8 cellular contexts compared by ENCODE assay signal in genomic region chr11:115759622-115760527, GRCh38.
DNase-seq lines count a peak whose midpoint lies in the region; ATAC-seq and TF ChIP-seq lines count a peak whose summit lies in the region.

No MANE protein-coding gene starts in this region.

- peaks cover 0 to 4% (median 0%) of the 10 kb centered on the region in 5 donors for H3K36me3 Mint-ChIP-seq in naive thymus-derived CD4-positive, alpha-beta T cell

- H3K4me1 Mint-ChIP-seq in naive thymus-derived CD4-positive, alpha-beta T cell = peaks cover 0 to 4% (median 0%) of the 10 kb centered on the region in 7 donors

- H3K27ac ChIP-seq in esophagus muscularis mucosa (replicated peaks in 1 of 4) (peak overlapping the region; percentile 44 to 63 (median 48)), aorta (ENCODE audit: low read depth in 1 of 2, low read length in 2 of 2) (no peak overlapping the region), Karpas-422 (ENCODE audit: low read length) (no peak overlapping the region)
- no peak overlapping the region for H3K27ac ChIP-seq in naive thymus-derived CD4-positive, alpha-beta T cell (ENCODE audit: low read depth, low read length)

- ATAC-seq in Right ventricle myocardium inferior (peak; percentile 67), aorta (ENCODE audit: low FRiP score) (peak; percentile 24), GM18858 (IDR thresholded peaks at IDR 0.05; ENCODE audit: unreplicated experiment) (no peak)
- ATAC-seq in naive thymus-derived CD4-positive, alpha-beta T cell = peak; percentile 39

- TF ChIP-seq POLR2A in esophagus muscularis mucosa (IDR thresholded peaks at IDR 0.05; ENCODE audit: low read depth) = no peak

- DNase-seq in Right ventricle myocardium inferior (ENCODE audit: missing footprints) (peak; percentile 73), cardiac septum (ENCODE audit: low spot score) (no peak), esophagus muscularis mucosa (ENCODE audit: extremely low spot score) (no peak), aorta (peak; percentile 56 to 78), DMS114 treated with DMSO at 0.1 percent for 48 hours (lab: John Stamatoyannopoulos, UW; ENCODE audit: unreplicated experiment) (no peak), Karpas-422 (no peak)
- no peak for DNase-seq in naive thymus-derived CD4-positive, alpha-beta T cell

- POLR2A ChIA-PET in naive thymus-derived CD4-positive, alpha-beta T cell (lab: Charles Lee) = no interaction called here

- CTCF ChIA-PET in naive thymus-derived CD4-positive, alpha-beta T cell (lab: Charles Lee) = no interaction called here

- H3K4me3 ChIP-seq in esophagus muscularis mucosa (peak overlapping the region; percentile 72 to 84 (median 78)), aorta (ENCODE audit: low read length in 2 of 2) (peak overlapping the region; percentile 28 to 60), Karpas-422 (ENCODE audit: low read length) (no peak overlapping the region)
- H3K4me3 ChIP-seq in naive thymus-derived CD4-positive, alpha-beta T cell (ENCODE audit: low read length) = no peak overlapping the region

- H3K4me1 ChIP-seq in esophagus muscularis mucosa (peaks cover 7 to 24% (median 19%) of the 10 kb centered on the region in 4 donors), aorta (ENCODE audit: control insufficient read depth in 1 of 2, insufficient read depth in 2 of 2, low read length in 2 of 2) (no peaks in the 10 kb centered on the region), Karpas-422 (ENCODE audit: low read length) (no peaks in the 10 kb centered on the region)
- no peaks in the 10 kb centered on the region for H3K4me1 ChIP-seq in naive thymus-derived CD4-positive, alpha-beta T cell (ENCODE audit: control insufficient read depth in 2 of 2, insufficient read depth in 2 of 2, low read length in 2 of 2)

- H3K27me3 ChIP-seq in esophagus muscularis mucosa (no peaks in the 10 kb centered on the region), aorta (ENCODE audit: control insufficient read depth in 1 of 2, insufficient read depth in 2 of 2, low read length in 1 of 2) (no peaks in the 10 kb centered on the region), Karpas-422 (ENCODE audit: low read length) (no peaks in the 10 kb centered on the region)
- peaks cover 0 to 6% of the 10 kb centered on the region in 2 donors for H3K27me3 ChIP-seq in naive thymus-derived CD4-positive, alpha-beta T cell (ENCODE audit: control insufficient read depth in 2 of 2, insufficient read depth in 2 of 2, low read length in 2 of 2)

- H3K4me2 ChIP-seq in Karpas-422 (ENCODE audit: low read depth, low read length, poor library complexity, severe bottlenecking) = no peak overlapping the region

- no peak overlapping the region for H2AFZ ChIP-seq in Karpas-422 (ENCODE audit: low read length)

- H3K79me2 ChIP-seq in Karpas-422 (ENCODE audit: low read length) = no peaks in the 10 kb centered on the region

- H3K27me3 Mint-ChIP-seq in naive thymus-derived CD4-positive, alpha-beta T cell = peaks cover 24 to 48% (median 39%) of the 10 kb centered on the region in 5 donors

- H3K9me3 ChIP-seq in esophagus muscularis mucosa (no peaks in the 10 kb centered on the region), aorta (ENCODE audit: control insufficient read depth, low read length) (no peaks in the 10 kb centered on the region), Karpas-422 (ENCODE audit: low read length) (no peaks in the 10 kb centered on the region)
- no peaks in the 10 kb centered on the region for H3K9me3 ChIP-seq in naive thymus-derived CD4-positive, alpha-beta T cell (ENCODE audit: control insufficient read depth in 2 of 3, low read length in 3 of 3)

- H3K4me3 Mint-ChIP-seq in naive thymus-derived CD4-positive, alpha-beta T cell = peak overlapping the region in 1 of 10 donors; percentile 52

- 5% methylated on average over 29 of the region's 74 CpGs for WGBS in esophagus muscularis mucosa
- WGBS in aorta, 2 donors = 4% methylated on average over 61 to 74 of the region's 74 CpGs

- H3K36me3 ChIP-seq in esophagus muscularis mucosa (no peaks in the 10 kb centered on the region), aorta (ENCODE audit: control insufficient read depth in 1 of 2, insufficient read depth in 2 of 2, low read length in 1 of 2) (no peaks in the 10 kb centered on the region), Karpas-422 (ENCODE audit: insufficient read depth, low read length) (no peaks in the 10 kb centered on the region)
- no peaks in the 10 kb centered on the region for H3K36me3 ChIP-seq in naive thymus-derived CD4-positive, alpha-beta T cell (ENCODE audit: control insufficient read depth in 2 of 3, insufficient read depth in 3 of 3, low read length in 3 of 3)

- H3K27ac Mint-ChIP-seq in naive thymus-derived CD4-positive, alpha-beta T cell = no peak overlapping the region

- H3K9me2 ChIP-seq in Karpas-422 (replicated peaks; ENCODE audit: insufficient read depth, low read length) = no peaks in the 10 kb centered on the region

- TF ChIP-seq EP300 in esophagus muscularis mucosa (IDR thresholded peaks at IDR 0.05) = no peak

- intact Hi-C loops in Right ventricle myocardium inferior (cut with DNase I) (loop anchor here (10.0 kb wide), 1 partner anchor 255 kb away; the partner anchor contains the start of gene CADM1), cardiac septum (cut with DNase I) (no loop called here), esophagus muscularis mucosa (cut with DNase I) (no loop called here), aorta (cut with DNase I) (no loop called here)
- intact Hi-C loops in naive thymus-derived CD4-positive, alpha-beta T cell (cut with micrococcal nuclease) = no loop called here

- H3K9me3 Mint-ChIP-seq in naive thymus-derived CD4-positive, alpha-beta T cell = peaks cover 0 to 11% (median 2%) of the 10 kb centered on the region in 11 donors

- no peak for TF ChIP-seq CTCF in esophagus muscularis mucosa (IDR thresholded peaks at IDR 0.05)

- no peaks in the 10 kb centered on the region for H4K20me1 ChIP-seq in Karpas-422 (ENCODE audit: insufficient read depth, low read depth, low read length)

- H3K9ac ChIP-seq in Karpas-422 (ENCODE audit: low read length) = no peak overlapping the region

Comparison
In these comparisons a context has a peak if more than half of its experiments do, and no peak if none do; other contexts are left out.
1. DNase-seq: peak in Right ventricle myocardium inferior (single experiment) and aorta (2 of 2); none in cardiac septum (single experiment), esophagus muscularis mucosa (single experiment), naive thymus-derived CD4-positive, alpha-beta T cell (0 of 9), DMS114 treated with DMSO at 0.1 percent for 48 hours (single experiment) and Karpas-422 (single experiment).
2. H3K27ac ChIP-seq: peak in esophagus muscularis mucosa (4 of 4); none in naive thymus-derived CD4-positive, alpha-beta T cell (single experiment), aorta (0 of 2) and Karpas-422 (single experiment).
3. H3K4me3 ChIP-seq: peak in esophagus muscularis mucosa (4 of 4) and aorta (2 of 2); none in naive thymus-derived CD4-positive, alpha-beta T cell (single experiment) and Karpas-422 (single experiment).